9 cellular contexts compared by ENCODE assay signal in the genomic region with DNA sequence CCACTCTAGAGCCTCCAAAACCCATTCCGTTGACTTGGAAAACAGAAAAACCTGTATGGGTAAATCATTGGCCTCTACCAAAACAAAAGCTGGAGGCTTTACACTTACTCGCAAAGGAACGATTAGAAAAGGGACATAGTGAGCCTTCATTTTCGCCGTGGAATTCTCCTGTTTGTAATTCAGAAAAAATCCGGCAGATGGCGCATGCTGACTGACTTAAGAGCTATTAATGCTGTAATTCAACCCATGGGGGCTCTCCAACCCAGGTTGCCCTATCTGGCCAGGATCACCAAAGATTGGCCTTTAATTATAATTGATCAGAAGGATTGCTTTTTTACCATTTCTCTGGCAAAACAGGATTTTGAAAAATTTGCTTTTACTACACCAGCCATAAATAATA.
DNase-seq lines count a peak whose midpoint lies in the region; ATAC-seq and TF ChIP-seq lines count a peak whose summit lies in the region.
"Had no signal": no experiment of that assay in that cellular context is flagged by ENCODE, and none has a peak within 500 bp of the region (broad histone marks: within the 10 kb centered on the region; RNA-seq: fewer than 3 reads in every experiment).

No MANE protein-coding gene starts in this region.

- H3K36me3 Mint-ChIP-seq in activated CD4-positive, alpha-beta T cell treated with anti-CD3 and anti-CD28 coated beads, Interleukin-2, amount 10 ng/mL, durations not matched to agents 7 days and 5 days (ENCODE audit: low read depth) = peaks cover 1% of the 10 kb centered on the region
- peaks cover 4% of the 10 kb centered on the region for H3K36me3 Mint-ChIP-seq in effector memory CD8-positive, alpha-beta T cell (ENCODE audit: insufficient read depth)

- no peak overlapping the region for H3K4me3 Mint-ChIP-seq in activated CD4-positive, alpha-beta T cell treated with anti-CD3 and anti-CD28 coated beads, Interleukin-2, amount 10 ng/mL, durations not matched to agents 7 days and 5 days
- no peak overlapping the region for H3K4me3 Mint-ChIP-seq in effector memory CD8-positive, alpha-beta T cell

- TF ChIP-seq CTCF in GM10248 (IDR thresholded peaks at IDR 0.05; ENCODE audit: control extremely low read depth, extremely low read depth, low read depth, missing control alignments) = peak; percentile 51
- TF ChIP-seq CTCF in osteoblast (IDR thresholded peaks at IDR 0.05; ENCODE audit: extremely low read depth, low read depth, low read length) = peak; percentile 35

- peaks cover 19% of the 10 kb centered on the region for H3K9me3 Mint-ChIP-seq in activated CD4-positive, alpha-beta T cell treated with anti-CD3 and anti-CD28 coated beads, Interleukin-2, amount 10 ng/mL, durations not matched to agents 7 days and 5 days
- H3K9me3 Mint-ChIP-seq in effector memory CD8-positive, alpha-beta T cell = peaks cover 0 to 1% of the 10 kb centered on the region in 2 donors

- POLR2A ChIA-PET in GM10248 (lab: Yijun Ruan, JAX) = no interaction called here
- POLR2A ChIA-PET in activated CD4-positive, alpha-beta T cell treated with anti-CD3 and anti-CD28 coated beads, Interleukin-2, amount 10 ng/mL, durations not matched to agents 7 days and 5 days (lab: Charles Lee) = interaction anchor here (0.6 kb wide), 1 partner anchor 66 kb away, joined by 4 read pairs; no protein-coding TSS in a partner anchor

- H3K36me3 ChIP-seq in osteoblast (ENCODE audit: insufficient read depth, low read length) = no peaks in the 10 kb centered on the region

- H3K79me2 ChIP-seq in osteoblast (ENCODE audit: insufficient read depth, low read length) = no peaks in the 10 kb centered on the region

- peak; percentile 42 for ATAC-seq in effector memory CD8-positive, alpha-beta T cell (replicated peaks)
- ATAC-seq in HG03095 (IDR thresholded peaks at IDR 0.05; ENCODE audit: unreplicated experiment) (no peak), HG02763 (IDR thresholded peaks at IDR 0.05; ENCODE audit: unreplicated experiment) (no peak)

- no peaks in the 10 kb centered on the region for H4K20me1 ChIP-seq in osteoblast (ENCODE audit: insufficient read depth, low read length)

- DNase-seq in GM10248 (ENCODE audit: extremely low spot score) (peak; percentile 13), NCI-H1092 (lab: John Stamatoyannopoulos, UW) (peak; percentile 42), osteoblast (ENCODE audit: insufficient read length, low spot score, missing footprints) (no peak), GOT3 (lab: John Stamatoyannopoulos, UW) (no peak)
- DNase-seq in activated CD4-positive, alpha-beta T cell treated with anti-CD3 and anti-CD28 coated beads, Interleukin-2, amount 10 ng/mL, durations not matched to agents 7 days and 5 days = peak; percentile 52
- DNase-seq in effector memory CD8-positive, alpha-beta T cell = peak; percentile 57 to 72 (median 63)

- CTCF ChIA-PET in GM10248 (lab: Yijun Ruan, JAX) = interaction anchor here (1.0 to 1.1 kb wide), 3 partner anchors 12 to 86 kb away, joined by 3 to 4 read pairs (median 3); no protein-coding TSS in a partner anchor
- CTCF ChIA-PET in activated CD4-positive, alpha-beta T cell treated with anti-CD3 and anti-CD28 coated beads, Interleukin-2, amount 10 ng/mL, durations not matched to agents 7 days and 5 days (lab: Charles Lee) = interaction anchor here (1.0 kb wide), 1 partner anchor 428 kb away, joined by 4 read pairs; no protein-coding TSS in a partner anchor

- H3K4me2 ChIP-seq in osteoblast (ENCODE audit: insufficient read depth, low read length) = no peak overlapping the region

- no peak overlapping the region for H3K4me3 ChIP-seq in osteoblast (ENCODE audit: insufficient read depth, low read length)
- H3K4me3 ChIP-seq: skin epidermis had no signal

- H3K27ac ChIP-seq in osteoblast (ENCODE audit: low read depth, low read length) = no peak overlapping the region
- H3K27ac ChIP-seq: skin epidermis had no signal

- no peaks in the 10 kb centered on the region for H3K27me3 ChIP-seq in osteoblast (ENCODE audit: insufficient read depth, low read length)

- H2AFZ ChIP-seq in osteoblast (ENCODE audit: low read length) = no peak overlapping the region

- peaks cover 9% of the 10 kb centered on the region for H3K4me1 Mint-ChIP-seq in activated CD4-positive, alpha-beta T cell treated with anti-CD3 and anti-CD28 coated beads, Interleukin-2, amount 10 ng/mL, durations not matched to agents 7 days and 5 days
- H3K4me1 Mint-ChIP-seq in effector memory CD8-positive, alpha-beta T cell (ENCODE audit: low read depth in 2 of 2) = peaks cover 9 to 10% of the 10 kb centered on the region in 2 donors

- H3K4me1 ChIP-seq in osteoblast (ENCODE audit: insufficient read depth, low read length) = no peaks in the 10 kb centered on the region

- no peak overlapping the region for H3K27ac Mint-ChIP-seq in activated CD4-positive, alpha-beta T cell treated with anti-CD3 and anti-CD28 coated beads, Interleukin-2, amount 10 ng/mL, durations not matched to agents 7 days and 5 days
- H3K27ac Mint-ChIP-seq in effector memory CD8-positive, alpha-beta T cell = no peak overlapping the region

- H3K9me3 ChIP-seq in osteoblast (ENCODE audit: low read depth, low read length) = peaks cover 7% of the 10 kb centered on the region

- H3K27me3 Mint-ChIP-seq in activated CD4-positive, alpha-beta T cell treated with anti-CD3 and anti-CD28 coated beads, Interleukin-2, amount 10 ng/mL, durations not matched to agents 7 days and 5 days = no peaks in the 10 kb centered on the region
- no peaks in the 10 kb centered on the region for H3K27me3 Mint-ChIP-seq in effector memory CD8-positive, alpha-beta T cell

Comparison
In these comparisons a context has a peak if more than half of its experiments do, and no peak if none do; other contexts are left out.
1. DNase-seq: peak in GM10248 (single experiment), NCI-H1092 (single experiment), activated CD4-positive, alpha-beta T cell treated with anti-CD3 and anti-CD28 coated beads, Interleukin-2, amount 10 ng/mL, durations not matched to agents 7 days and 5 days (single experiment) and effector memory CD8-positive, alpha-beta T cell (3 of 3); none in osteoblast (single experiment) and GOT3 (single experiment).